19 cellular contexts compared by ENCODE assay signal in genomic region chr11:70116386-70117077, GRCh38. TPM values are rescaled to one million over a fixed set of nuclear protein-coding genes. Genes with fewer than 3 reads are reported as not detected.
DNase-seq lines count a peak whose midpoint lies in the region; FAIRE-seq and TF ChIP-seq lines count a peak whose summit lies in the region.
"Had no signal": no experiment of that assay in that cellular context is flagged by ENCODE, and none has a peak within 500 bp of the region (broad histone marks: within the 10 kb centered on the region; RNA-seq: fewer than 3 reads in every experiment).

No MANE protein-coding gene starts in this region.

- no peak for TF ChIP-seq EP300 in stomach (IDR thresholded peaks at IDR 0.05)

- TF ChIP-seq POLR2A in stomach (IDR thresholded peaks at IDR 0.05): no peak

- no peak for TF ChIP-seq CTCF in cardiac muscle cell (IDR thresholded peaks at IDR 0.05; ENCODE audit: low read depth, low read length)
- no peak for TF ChIP-seq CTCF in left ventricle myocardium inferior (IDR thresholded peaks at IDR 0.05; ENCODE audit: borderline replicate concordance)
- no peak for TF ChIP-seq CTCF in LNCaP clone FGC (IDR thresholded peaks at IDR 0.05; ENCODE audit: control insufficient read depth, extremely low read depth, insufficient read depth)
- no peak for TF ChIP-seq CTCF in VCaP (conservative IDR thresholded peaks at IDR 0.05)
- TF ChIP-seq CTCF in stomach (IDR thresholded peaks at IDR 0.05): no peak
- no peak for TF ChIP-seq CTCF in kidney (IDR thresholded peaks at IDR 0.05; ENCODE audit: borderline replicate concordance, extremely low read depth, insufficient read depth)

- H3K4me1 ChIP-seq in cardiac muscle cell (ENCODE audit: low read depth) (peaks cover 8% of the 10 kb centered on the region), left ventricle myocardium inferior (peaks cover 14% of the 10 kb centered on the region), stomach (peaks cover 0 to 8% (median 3%) of the 10 kb centered on the region in 4 donors), kidney (ENCODE audit: control insufficient read depth in 1 of 2, insufficient read depth in 1 of 2, low read depth in 1 of 2, low read length in 2 of 2) (no peaks in the 10 kb centered on the region)

- WGBS in stomach, 5 donors: 73 to 84% (median 81%) methylated on average over 19 of the region's 19 CpGs

- DNase-seq in cardiac muscle cell (ENCODE audit: low read depth in 1 of 2, low spot score in 1 of 2) (peak in 1 of 2 donors; percentile 37), left ventricle myocardium inferior (no peak), LNCaP clone FGC (ENCODE audit: low read depth) (peak; percentile 22), stomach (peak; percentile 78), kidney (no peak), NCI-H1105 treated with DMSO at 0.1 percent for 48 hours (lab: John Stamatoyannopoulos, UW) (no peak)
- DNase-seq: ACHN; AML-193; Calu3; CD4-positive, alpha-beta T cell; DMS53; NCI-H1436 treated with DMSO at 0.1 percent for 48 hours; NCI-H226; NCI-H748 treated with DMSO at 0.1 percent for 48 hours; PC-3 had no signal

- H3K27me3 ChIP-seq in cardiac muscle cell (no peaks in the 10 kb centered on the region), left ventricle myocardium inferior (ENCODE audit: low read depth) (peaks cover 18% of the 10 kb centered on the region), stomach (peaks cover 0 to 12% (median 0%) of the 10 kb centered on the region in 3 donors)

- intact Hi-C loops in left ventricle myocardium inferior (cut with micrococcal nuclease): no loop called here
- intact Hi-C loops in stomach (cut with DNase I; ENCODE audit: low total_unique reads): no loop called here
- intact Hi-C loops in kidney (cut with DNase I): no loop called here

- H3K9me3 ChIP-seq in cardiac muscle cell (ENCODE audit: low read depth) (no peaks in the 10 kb centered on the region), left ventricle myocardium inferior (replicated peaks) (no peaks in the 10 kb centered on the region), stomach (no peaks in the 10 kb centered on the region), kidney (ENCODE audit: control insufficient read depth in 1 of 2, low read length in 2 of 2) (no peaks in the 10 kb centered on the region)

- H3K9ac ChIP-seq in kidney (ENCODE audit: low read length in 2 of 2): no peak overlapping the region

- no peaks in the 10 kb centered on the region for H3K36me3 ChIP-seq in cardiac muscle cell
- no peaks in the 10 kb centered on the region for H3K36me3 ChIP-seq in left ventricle myocardium inferior
- no peaks in the 10 kb centered on the region for H3K36me3 ChIP-seq in stomach
- no peaks in the 10 kb centered on the region for H3K36me3 ChIP-seq in kidney (ENCODE audit: control insufficient read depth in 1 of 2, insufficient read depth in 2 of 2, low read length in 2 of 2)

- no peak overlapping the region for H3K4me3 ChIP-seq in cardiac muscle cell
- H3K4me3 ChIP-seq in left ventricle myocardium inferior: no peak overlapping the region
- H3K4me3 ChIP-seq in LNCaP clone FGC (ENCODE audit: low read depth, low read length): no peak overlapping the region
- H3K4me3 ChIP-seq in stomach: no peak overlapping the region
- no peak overlapping the region for H3K4me3 ChIP-seq in kidney (ENCODE audit: low read length in 2 of 2)

- no peak for FAIRE-seq in kidney (lab: Jason Lieb, UNC)
- FAIRE-seq: H54, HTR-8/SVneo had no signal

- H3K27ac ChIP-seq in cardiac muscle cell (peak overlapping the region; percentile 59), left ventricle myocardium inferior (replicated peaks) (no peak overlapping the region), VCaP (peak overlapping the region; percentile 63), stomach (peak overlapping the region in 2 of 5 donors; percentile 4 to 34), kidney (ENCODE audit: low read depth in 2 of 2, low read length in 2 of 2) (no peak overlapping the region)
- H3K27ac ChIP-seq: HL-60 had no signal

RNA-seq across cellular contexts. Expression of gene ANO1, which starts 38.4 kb away (rescaled TPM):
- total RNA-seq in cardiac muscle cell: 0.86 and 1.2 TPM in 2 replicates
- polyA plus RNA-seq in cardiac muscle cell: 0.09 TPM in 1 of 2 replicates, not detected in the other
- 7.7 TPM for total RNA-seq in left ventricle myocardium inferior
- total RNA-seq in stomach: 10 to 100 TPM in 4 of 5 donors, 1 to 10 TPM in 1; 5.2 to 69.6 (median 32.7) TPM
- polyA plus RNA-seq in stomach: 1 to 10 TPM; 1.8 to 5.6 (median 4.3) TPM
- total RNA-seq in kidney: 15.1 TPM
- 2.0 TPM for polyA plus RNA-seq in kidney (ENCODE audit: insufficient read depth, low read depth, low replicate concordance)
- total RNA-seq: CD4-positive, alpha-beta T cell had no signal

Comparison
In these comparisons a context has a peak if more than half of its experiments do, and no peak if none do; other contexts are left out.
1. H3K27ac ChIP-seq: peak in cardiac muscle cell (single experiment) and VCaP (single experiment); none in left ventricle myocardium inferior (single experiment) and kidney (0 of 2).
2. DNase-seq: peak in LNCaP clone FGC (single experiment) and stomach (single experiment); none in left ventricle myocardium inferior (single experiment), kidney (single experiment) and NCI-H1105 treated with DMSO at 0.1 percent for 48 hours (single experiment).